Comparison of ENCODE assay signal across 11 cellular contexts in genomic region chr20:59743767-59744485, GRCh38.
A peak's percentile ranks its signal among the peaks of the same experiment; 100 is the strongest.
DNase-seq lines count a peak whose midpoint lies in the region; ATAC-seq, FAIRE-seq and TF ChIP-seq lines count a peak whose summit lies in the region.
"Had no signal": no experiment of that assay in that cellular context is flagged by ENCODE, and none has a peak within 500 bp of the region (broad histone marks: within the 10 kb centered on the region; RNA-seq: fewer than 3 reads in every experiment).

No MANE protein-coding gene starts in this region.

- H3K9me3 ChIP-seq in A673 (ENCODE audit: low read depth, low read length, poor library complexity, severe bottlenecking) = no peaks in the 10 kb centered on the region
- H3K9me3 ChIP-seq in Loucy (ENCODE audit: insufficient read depth, low read depth, low read length) = no peaks in the 10 kb centered on the region
- H3K9me3 ChIP-seq in K562 (replicated peaks; ENCODE audit: control insufficient read depth, insufficient read depth, low read depth, low read length) = no peaks in the 10 kb centered on the region
- H3K9me3 ChIP-seq in T-helper 17 cell (ENCODE audit: control insufficient read depth, low read length, poor library complexity, severe bottlenecking) = no peaks in the 10 kb centered on the region

- in situ Hi-C loops in K562 (cut with MboI) = no loop called here

- H3K27ac ChIP-seq in A673 (ENCODE audit: low read depth, low read length, poor library complexity, severe bottlenecking) (no peak overlapping the region), K562 (ENCODE audit: extremely low read depth, low read depth, low read length) (no peak overlapping the region)

- intact Hi-C loops in A673 (cut with micrococcal nuclease; ENCODE audit: unreplicated experiment) = no loop called here
- intact Hi-C loops in K562 (cut with micrococcal nuclease) = no loop called here

- no peak overlapping the region for H3K4me2 ChIP-seq in Loucy (ENCODE audit: low read depth, low read length, poor library complexity, severe bottlenecking)
- H3K4me2 ChIP-seq in K562 (ENCODE audit: insufficient read depth, low read length) = no peak overlapping the region

- H3K79me2 ChIP-seq in Loucy (ENCODE audit: insufficient read depth, low read length) (no peaks in the 10 kb centered on the region), K562 (ENCODE audit: control insufficient read depth, insufficient read depth, low read length) (no peaks in the 10 kb centered on the region)

- no peak for TF ChIP-seq EP300 in K562 (IDR thresholded peaks at IDR 0.05; ENCODE audit: low read length)

- 4% methylated on average over 18 of the region's 21 CpGs for WGBS in K562 (ENCODE audit: insufficient coverage, low coverage, missing lambda C conversion rate)

- H3K27me3 Mint-ChIP-seq in T-helper 17 cell = peaks cover 24% of the 10 kb centered on the region
- H3K27me3 Mint-ChIP-seq in stimulated activated memory B cell treated with anti-CD40 and anti-IgM and Interleukin-4, amounts not matched to agents 10 μg/mL and 1 μg/mL and 100 μg/mL, for 72 hours = peaks cover 24% of the 10 kb centered on the region

- H4K20me1 ChIP-seq in Loucy (ENCODE audit: insufficient read depth, low read length, poor library complexity, severe bottlenecking) = no peaks in the 10 kb centered on the region
- 0 out of 2 replicates have a peak, but pooled peaks cover 4% of the 10 kb centered on the region for H4K20me1 ChIP-seq in K562 (replicated peaks; ENCODE audit: control insufficient read depth, insufficient read depth, low read length)

- H3K4me3 Mint-ChIP-seq in T-helper 17 cell = no peak overlapping the region
- no peak overlapping the region for H3K4me3 Mint-ChIP-seq in stimulated activated memory B cell treated with anti-CD40 and anti-IgM and Interleukin-4, amounts not matched to agents 10 μg/mL and 1 μg/mL and 100 μg/mL, for 72 hours
- H3K4me3 Mint-ChIP-seq: activated naive CD8-positive, alpha-beta T cell treated with anti-CD3 and anti-CD28 coated beads, Interleukin-2, amount 50 U/mL, for 24 hours had no signal

- no peaks in the 10 kb centered on the region for H3K4me1 ChIP-seq in A673 (ENCODE audit: insufficient read depth, low read length, poor library complexity, severe bottlenecking)
- H3K4me1 ChIP-seq in Loucy (ENCODE audit: insufficient read depth, low read length, poor library complexity, severe bottlenecking) = no peaks in the 10 kb centered on the region
- no peaks in the 10 kb centered on the region for H3K4me1 ChIP-seq in K562 (replicated peaks in 1 of 2; ENCODE audit: control insufficient read depth in 2 of 2, insufficient read depth in 2 of 2, low read length in 2 of 2)

- H3K27me3 ChIP-seq in A673 (replicated peaks; ENCODE audit: insufficient read depth, low read depth, low read length, poor library complexity) (peaks cover 7% of the 10 kb centered on the region), Loucy (ENCODE audit: insufficient read depth, low read length, poor library complexity, severe bottlenecking) (no peaks in the 10 kb centered on the region), K562 (ENCODE audit: control insufficient read depth in 2 of 2, insufficient read depth in 2 of 2, low read length in 2 of 2) (peaks cover 4 to 33% of the 10 kb centered on the region in 2 experiments)
- H3K27me3 ChIP-seq: dorsolateral prefrontal cortex had no signal

- H3K9me1 ChIP-seq in K562 (ENCODE audit: control insufficient read depth, insufficient read depth, low read length) = peaks cover 4% of the 10 kb centered on the region

- CTCF ChIA-PET in A673 (lab: Charles Lee) = no interaction called here
- CTCF ChIA-PET in K562 (lab: Yijun Ruan, JAX; ENCODE audit: low intra/inter-chr PET ratio) = no interaction called here

- H3K9ac ChIP-seq in Loucy (ENCODE audit: low read depth, low read length, poor library complexity, severe bottlenecking) = no peak overlapping the region
- H3K9ac ChIP-seq in K562 (ENCODE audit: insufficient read depth in 1 of 2, low read depth in 2 of 2, low read length in 2 of 2) = no peak overlapping the region; a peak in 1 of 4 replicates

- H3K27ac Mint-ChIP-seq in T-helper 17 cell = no peak overlapping the region
- no peak overlapping the region for H3K27ac Mint-ChIP-seq in stimulated activated memory B cell treated with anti-CD40 and anti-IgM and Interleukin-4, amounts not matched to agents 10 μg/mL and 1 μg/mL and 100 μg/mL, for 72 hours
- H3K27ac Mint-ChIP-seq: activated naive CD8-positive, alpha-beta T cell treated with anti-CD3 and anti-CD28 coated beads, Interleukin-2, amount 50 U/mL, for 24 hours had no signal

- POLR2A ChIA-PET in A673 (lab: Charles Lee; ENCODE audit: low non-redundant PET) (no interaction called here), K562 (lab: Yijun Ruan, JAX) (no interaction called here)

- H3K36me3 ChIP-seq in A673 (ENCODE audit: insufficient read depth, low read length, poor library complexity, severe bottlenecking) (no peaks in the 10 kb centered on the region), Loucy (ENCODE audit: insufficient read depth, low read length) (peaks cover 16% of the 10 kb centered on the region; the same call in 1 of the 2 replicates), K562 (ENCODE audit: control insufficient read depth, insufficient read depth, low read length) (no peaks in the 10 kb centered on the region)

- peak; percentile 5 for DNase-seq in A673 (ENCODE audit: low spot score)
- peak; percentile 46 for DNase-seq in ELF-1 (ENCODE audit: low read depth, low spot score)
- DNase-seq in K562 (ENCODE audit: extremely low read depth in 1 of 4, low spot score in 3 of 4) = peak in 1 of 4 experiments; percentile 4
- no peak for DNase-seq in T-helper 17 cell
- DNase-seq in activated CD4-positive, alpha-beta T cell treated with anti-CD3 and anti-CD28 coated beads for 48 hours = no peak
- DNase-seq: activated naive CD8-positive, alpha-beta T cell treated with anti-CD3 and anti-CD28 coated beads, Interleukin-2, amount 50 U/mL, for 24 hours; NCI-H2107 had no signal

- no peaks in the 10 kb centered on the region for H3F3A ChIP-seq in Loucy (ENCODE audit: low read depth)

- H3K36me3 Mint-ChIP-seq in T-helper 17 cell (ENCODE audit: low read depth) = peaks cover 2% of the 10 kb centered on the region
- no peaks in the 10 kb centered on the region for H3K36me3 Mint-ChIP-seq in stimulated activated memory B cell treated with anti-CD40 and anti-IgM and Interleukin-4, amounts not matched to agents 10 μg/mL and 1 μg/mL and 100 μg/mL, for 72 hours

- no peak for FAIRE-seq in K562 (lab: Jason Lieb, UNC)

- TF ChIP-seq CTCF in A673 (conservative IDR thresholded peaks at IDR 0.05; ENCODE audit: low read depth, low read length) = 0 out of 2 replicates have a peak, but pooled peaks have one; percentile 16
- peak; percentile 55 for TF ChIP-seq CTCF in Loucy (conservative IDR thresholded peaks at IDR 0.05; ENCODE audit: low read length)
- peak in 2 of 3 experiments; percentile 4 to 37; a peak in 2 of 6 replicates for TF ChIP-seq CTCF in K562 (IDR thresholded peaks at IDR 0.05 in 2 of 3, conservative IDR thresholded peaks at IDR 0.05 in 1 of 3; ENCODE audit: insufficient read depth in 2 of 3, low read depth in 1 of 3, low read length in 3 of 3)

- H3K9me3 Mint-ChIP-seq in stimulated activated memory B cell treated with anti-CD40 and anti-IgM and Interleukin-4, amounts not matched to agents 10 μg/mL and 1 μg/mL and 100 μg/mL, for 72 hours = peaks cover 3% of the 10 kb centered on the region
- H3K9me3 Mint-ChIP-seq: activated naive CD8-positive, alpha-beta T cell treated with anti-CD3 and anti-CD28 coated beads, Interleukin-2, amount 50 U/mL, for 24 hours had no signal

- ATAC-seq in K562 (peak; percentile 42; the same call in 1 of the 3 replicates), T-helper 17 cell (no peak), HG03196 (IDR thresholded peaks at IDR 0.05; ENCODE audit: unreplicated experiment) (no peak)
- ATAC-seq in stimulated activated memory B cell treated with anti-CD40 and anti-IgM and Interleukin-4, amounts not matched to agents 10 μg/mL and 1 μg/mL and 100 μg/mL, for 72 hours = no peak
- ATAC-seq: activated naive CD8-positive, alpha-beta T cell treated with anti-CD3 and anti-CD28 coated beads, Interleukin-2, amount 50 U/mL, for 24 hours had no signal

- TF ChIP-seq RAD21 in K562 (CRISPR knock-in tag; conservative IDR thresholded peaks at IDR 0.05 in 1 of 2, IDR thresholded peaks at IDR 0.05 in 1 of 2) = no peak

- TF ChIP-seq POLR2A in K562 (conservative IDR thresholded peaks at IDR 0.05) = no peak

- H3K9me2 ChIP-seq in Loucy (replicated peaks; ENCODE audit: low read depth, low read length) = no peaks in the 10 kb centered on the region

- no peak overlapping the region for H2AFZ ChIP-seq in Loucy (ENCODE audit: low read length)
- H2AFZ ChIP-seq in K562 (ENCODE audit: low read depth, low read length) = no peak overlapping the region

- BruUV-seq in A673 (replicated peaks; lab: Mats Ljungman, UMichigan) = no TSS peak
- no TSS peak for BruUV-seq in K562 (replicated peaks; lab: Mats Ljungman, UMichigan)

- no peaks in the 10 kb centered on the region for H3K4me1 Mint-ChIP-seq in T-helper 17 cell
- no peaks in the 10 kb centered on the region for H3K4me1 Mint-ChIP-seq in stimulated activated memory B cell treated with anti-CD40 and anti-IgM and Interleukin-4, amounts not matched to agents 10 μg/mL and 1 μg/mL and 100 μg/mL, for 72 hours
- H3K4me1 Mint-ChIP-seq: activated naive CD8-positive, alpha-beta T cell treated with anti-CD3 and anti-CD28 coated beads, Interleukin-2, amount 50 U/mL, for 24 hours had no signal

- H3K4me3 ChIP-seq in A673 (ENCODE audit: low read depth, low read length, poor library complexity, severe bottlenecking) (no peak overlapping the region), Loucy (ENCODE audit: low read length, poor library complexity, severe bottlenecking) (no peak overlapping the region), K562 (no peak overlapping the region)
- H3K4me3 ChIP-seq: dorsolateral prefrontal cortex had no signal

TF ChIP-seq in K562, 482 proteins besides CTCF, POLR2A, EP300 and RAD21 (continues in another document):
- TF ChIP-seq ZKSCAN3 (CRISPR knock-in tag; IDR thresholded peaks at IDR 0.05) (no peak), ZNF232 (CRISPR knock-in tag; IDR thresholded peaks at IDR 0.05) (no peak), NBN (IDR thresholded peaks at IDR 0.05; ENCODE audit: low read depth) (no peak), ZNF165 (CRISPR knock-in tag; IDR thresholded peaks at IDR 0.05; ENCODE audit: borderline replicate concordance) (no peak), LCOR (CRISPR knock-in tag; IDR thresholded peaks at IDR 0.05) (no peak), ZNF124 (CRISPR knock-in tag; IDR thresholded peaks at IDR 0.05) (no peak)

Comparison
In these comparisons a context has a peak if more than half of its experiments do, and no peak if none do; other contexts are left out.
1. DNase-seq: peak in A673 (single experiment) and ELF-1 (single experiment); none in T-helper 17 cell (0 of 3) and activated CD4-positive, alpha-beta T cell treated with anti-CD3 and anti-CD28 coated beads for 48 hours (single experiment).
2. Peak in every context shown above with its lines, with median percentiles within 50 percentile points of each other: CTCF ChIP-seq.